8 cellular contexts compared by ENCODE assay signal in genomic region chr21:33383056-33383888, GRCh38. TPM values are rescaled to one million over a fixed set of nuclear protein-coding genes. Genes with fewer than 3 reads are reported as not detected.
DNase-seq lines count a peak whose midpoint lies in the region; FAIRE-seq and TF ChIP-seq lines count a peak whose summit lies in the region.

No MANE protein-coding gene starts in this region.

- intact Hi-C loops in thyroid gland (cut with DNase I), result no loop called here

- peaks cover 94 to 100% of the 10 kb centered on the region in 2 experiments for H3K4me1 ChIP-seq in neutrophil (ENCODE audit: control insufficient read depth in 1 of 2, insufficient read depth in 1 of 2, low read depth in 1 of 2, low read length in 1 of 2)
- H3K4me1 ChIP-seq in thyroid gland, result peaks cover 0 to 24% of the 10 kb centered on the region in 2 donors

- H3K4me3 ChIP-seq in MG63 (no peak overlapping the region), epithelial cell of esophagus (ENCODE audit: low read length) (no peak overlapping the region), neutrophil (ENCODE audit: low read depth in 1 of 2, low read length in 1 of 2) (peak overlapping the region; percentile 45 to 61), thyroid gland (replicated peaks in 1 of 3) (no peak overlapping the region)

- H3K36me3 ChIP-seq in MG63, result no peaks in the 10 kb centered on the region
- H3K36me3 ChIP-seq in neutrophil, result no peaks in the 10 kb centered on the region
- no peaks in the 10 kb centered on the region for H3K36me3 ChIP-seq in thyroid gland

- H3K9me3 ChIP-seq in MG63, result no peaks in the 10 kb centered on the region
- no peaks in the 10 kb centered on the region for H3K9me3 ChIP-seq in neutrophil
- H3K9me3 ChIP-seq in thyroid gland, result no peaks in the 10 kb centered on the region

- peak; percentile 28 for DNase-seq in GDM1 (lab: John Stamatoyannopoulos, UW)
- peak; percentile 57 for DNase-seq in H54 (ENCODE audit: insufficient read length, low spot score)
- DNase-seq in MG63, result peak; percentile 81
- DNase-seq in activated CD4-positive, alpha-beta T cell treated with anti-CD3 and anti-CD28 coated beads, Interleukin-2, amount 50 U/mL, for 48 hours, result peak; percentile 75 to 82
- peak; percentile 97 for DNase-seq in epithelial cell of esophagus (ENCODE audit: low read depth)
- DNase-seq in thyroid gland, result peak; percentile 13 to 20
- DNase-seq in mesenteric fat pad (ENCODE audit: low spot score), result no peak

- TF ChIP-seq POLR2A in H54 (IDR thresholded peaks at IDR 0.05; ENCODE audit: low read depth, low read length), result peak; percentile 17; the same call in 1 of the 2 replicates
- TF ChIP-seq POLR2A in thyroid gland (IDR thresholded peaks at IDR 0.05), result no peak

- FAIRE-seq in H54 (lab: Jason Lieb, UNC), result no peak

- H3K27me3 ChIP-seq in MG63 (no peaks in the 10 kb centered on the region), neutrophil (no peaks in the 10 kb centered on the region), thyroid gland (no peaks in the 10 kb centered on the region)

- peak overlapping the region; percentile 98 for H3K27ac ChIP-seq in neutrophil
- H3K27ac ChIP-seq in thyroid gland, result peak overlapping the region in 1 of 3 donors; percentile 46

- TF ChIP-seq CTCF in epithelial cell of esophagus (IDR thresholded peaks at IDR 0.05; ENCODE audit: insufficient read depth, low read depth, low read length, missing control alignments), result no peak
- TF ChIP-seq CTCF in neutrophil (IDR thresholded peaks at IDR 0.05), result peak; percentile 13
- TF ChIP-seq CTCF in thyroid gland (IDR thresholded peaks at IDR 0.05), result no peak

- WGBS in thyroid gland, 2 donors, result 50 to 54% methylated on average over 15 to 20 of the region's 20 CpGs

RNA-seq across cellular contexts. Expression of gene IFNGR2, which starts 19.9 kb away (rescaled TPM):
- 63.6 and 66.8 TPM in 2 replicates for total RNA-seq in MG63 (2014; rRNA removed; shearing (Covaris generic); ENCODE audit: low replicate concordance)
- total RNA-seq in thyroid gland, result 100 to 1,000 TPM in 1 of 4 donors, 10 to 100 TPM in 3; 64.9 to 100 (median 79.0) TPM
- total RNA-seq in mesenteric fat pad, result 150 TPM

RNA-seq across cellular contexts. Expression of gene IFNAR1, which starts 58.5 kb away (rescaled TPM):
- total RNA-seq in MG63 (2014; rRNA removed; shearing (Covaris generic); ENCODE audit: low replicate concordance), result 1.7 and 6.6 TPM in 2 replicates
- total RNA-seq in thyroid gland (10 to 100 TPM; 37.0 to 51.2 (median 42.4) TPM), mesenteric fat pad (88.8 TPM)

Comparison
In these comparisons a context has a peak if more than half of its experiments do, and no peak if none do; other contexts are left out.
1. H3K4me3 ChIP-seq: peak in neutrophil (2 of 2); none in MG63 (single experiment), epithelial cell of esophagus (single experiment) and thyroid gland (0 of 3).